Comparison of ENCODE assay signal across 7 cellular contexts in genomic region chr1:109619655-109620395, GRCh38. TPM values are rescaled to one million over a fixed set of nuclear protein-coding genes. Genes with fewer than 3 reads are reported as not detected.
DNase-seq lines count a peak whose midpoint lies in the region; ATAC-seq, FAIRE-seq and TF ChIP-seq lines count a peak whose summit lies in the region.

TSS of gene AMPD2 (plus strand) at chr1:109619837. CDS start at chr1:109621176, 1,339 bp downstream.

- no peaks in the 10 kb centered on the region for H3K36me3 ChIP-seq in kidney (ENCODE audit: control insufficient read depth in 1 of 2, insufficient read depth in 2 of 2, low read length in 2 of 2)

- intact Hi-C loops in activated B cell treated with CpG ODN at 0.5 μM for 24 hours (cut with micrococcal nuclease) (loop anchor here (1.0 to 10.0 kb wide), 6 partner anchors 20 to 508 kb away; partner anchors contain the start of genes CYB561D1, ELAPOR1, GNAI3 and GSTM4), kidney (cut with DNase I) (loop anchor here (10.0 kb wide), 1 partner anchor 85 kb away; the partner anchor contains the start of gene GPR61)

- FAIRE-seq in kidney (lab: Jason Lieb, UNC): no peak

- H3K4me1 Mint-ChIP-seq in activated B cell treated with CpG ODN at 0.5 μM for 24 hours: peaks cover 79% of the 10 kb centered on the region

- peak within 1 kb of the TSS; percentile 93 for H3K27ac Mint-ChIP-seq in activated B cell treated with CpG ODN at 0.5 μM for 24 hours

- in situ Hi-C loops in GM13976 (cut with MboI; ENCODE audit: low sequenced_read_pairs, unreplicated experiment): loop anchor here (5.0 kb wide), 1 partner anchor 73 kb away; the partner anchor contains the start of gene GNAI3

- peak within 1 kb of the TSS; percentile 80 to 87 for H3K27ac ChIP-seq in kidney (ENCODE audit: low read depth in 2 of 2, low read length in 2 of 2)

- no peak for TF ChIP-seq CTCF in GM13976 (IDR thresholded peaks at IDR 0.05; ENCODE audit: borderline replicate concordance, control extremely low read depth, extremely low read depth, insufficient read depth, missing control alignments)
- no peak for TF ChIP-seq CTCF in activated B cell treated with CpG ODN at 0.5 μM for 24 hours (IDR thresholded peaks at IDR 0.05)
- no peak for TF ChIP-seq CTCF in kidney (IDR thresholded peaks at IDR 0.05; ENCODE audit: borderline replicate concordance, extremely low read depth, insufficient read depth)

- no peaks in the 10 kb centered on the region for H3K9me3 ChIP-seq in kidney (ENCODE audit: control insufficient read depth in 1 of 2, low read length in 2 of 2)

- peaks cover 6 to 34% of the 10 kb centered on the region in 2 donors for H3K4me1 ChIP-seq in kidney (ENCODE audit: control insufficient read depth in 1 of 2, insufficient read depth in 1 of 2, low read depth in 1 of 2, low read length in 2 of 2)

- H3K9ac ChIP-seq in kidney (ENCODE audit: low read length in 2 of 2): peak within 1 kb of the TSS; percentile 84 to 99

- peak within 1 kb of the TSS; percentile 88 to 95 for H3K4me3 ChIP-seq in kidney (ENCODE audit: low read length in 2 of 2)

- CTCF ChIA-PET in activated B cell treated with CpG ODN at 0.5 μM for 24 hours (lab: Charles Lee): interaction anchor here (1.6 to 2.3 kb wide), 3 partner anchors 10 to 74 kb away, joined by 7 to 11 read pairs (median 9); no protein-coding TSS in a partner anchor

- peak within 1 kb of the TSS; percentile 90 for H3K4me3 Mint-ChIP-seq in activated B cell treated with CpG ODN at 0.5 μM for 24 hours

- H3K9me3 Mint-ChIP-seq in activated B cell treated with CpG ODN at 0.5 μM for 24 hours: no peaks in the 10 kb centered on the region

- peaks cover 4% of the 10 kb centered on the region for H3K36me3 Mint-ChIP-seq in activated B cell treated with CpG ODN at 0.5 μM for 24 hours (ENCODE audit: low read depth)

- ATAC-seq in HG02623 (IDR thresholded peaks at IDR 0.05; ENCODE audit: unreplicated experiment): peak; percentile 56
- peak; percentile 64 for ATAC-seq in activated B cell treated with CpG ODN at 0.5 μM for 24 hours (ENCODE audit: low read depth)

- H3K27me3 Mint-ChIP-seq in activated B cell treated with CpG ODN at 0.5 μM for 24 hours: no peaks in the 10 kb centered on the region

- peak; percentile 92 for DNase-seq in GM13976 (ENCODE audit: low spot score)
- peak; percentile 16 to 57 for DNase-seq in NCI-H1930 (lab: John Stamatoyannopoulos, UW)
- DNase-seq in activated B cell treated with CpG ODN at 0.5 μM for 24 hours: peak; percentile 72
- DNase-seq in central memory CD4-positive, alpha-beta T cell: peak; percentile 72
- DNase-seq in kidney: peak; percentile 91
- DNase-seq in stimulated activated CD4-positive, alpha-beta T cell treated with anti-CD3 and anti-CD28 coated beads, Interleukin-1b, Interleukin-23, amount 100 ng/mL, for 1 hour (ENCODE audit: low read depth in 2 of 2): peak; percentile 20 to 53

- POLR2A ChIA-PET in activated B cell treated with CpG ODN at 0.5 μM for 24 hours (lab: Charles Lee): interaction anchor here (0.6 to 2.8 kb wide), 11 partner anchors 9 to 520 kb away, joined by 3 to 35 read pairs (median 4); partner anchors contain the start of genes ATXN7L2, GNAI3, GSTM1 and STRIP1

RNA-seq across cellular contexts. Expression of gene AMPD2, which starts in this region (rescaled TPM):
- total RNA-seq in activated B cell treated with CpG ODN at 0.5 μM for 24 hours: 56.8 and 64.9 TPM in 2 replicates
- 55.3 TPM for total RNA-seq in kidney
- 21.1 TPM for polyA plus RNA-seq in kidney (ENCODE audit: insufficient read depth, low read depth, low replicate concordance)

Comparison
In these comparisons a context has a peak if more than half of its experiments do, and no peak if none do; other contexts are left out.
1. Peak in every context shown above with its lines: DNase-seq, ATAC-seq, H3K4me3 ChIP-seq and H3K27ac ChIP-seq.
2. DNase-seq: peak in every context shown above with its lines; median percentile 92 in GM13976; 91 in kidney; 72 in activated B cell treated with CpG ODN at 0.5 μM for 24 hours; 72 in central memory CD4-positive, alpha-beta T cell; 36 in NCI-H1930; 36 in stimulated activated CD4-positive, alpha-beta T cell treated with anti-CD3 and anti-CD28 coated beads, Interleukin-1b, Interleukin-23, amount 100 ng/mL, for 1 hour.